In genomic region chr6:28295326-28295725, GRCh38 we compare ENCODE assay signal across 32 cellular contexts. TPM values are rescaled to one million over a fixed set of nuclear protein-coding genes. Genes with fewer than 3 reads are reported as not detected.
"Had no signal": no experiment of that assay in that cellular context is flagged by ENCODE, and none has a peak within 500 bp of the region (broad histone marks: within the 10 kb centered on the region; RNA-seq: fewer than 3 reads in every experiment).

No MANE protein-coding gene starts in this region.

- H3K27ac ChIP-seq: PC-9, SJSA1 had no signal

- H3K9me3 ChIP-seq: SJSA1, SK-N-SH had no signal

- DNase-seq: Karpas-422, MV-4-11, NCI-H1092, NCI-H1105, NCI-H1417 treated with DMSO at 0.1 percent for 48 hours, NCI-H1436 treated with DMSO at 0.1 percent for 48 hours, NCI-H1694 treated with DMSO at 0.1 percent for 48 hours, NCI-H187 treated with DMSO at 0.1 percent for 48 hours, NCI-H2029, NCI-H2081, NCI-H2171, NCI-H226, NCI-H446 treated with DMSO at 0.1 percent for 48 hours, NCI-H510A, NCI-H524, NCI-H526, NCI-H69, NCI-H748 treated with DMSO at 0.1 percent for 48 hours, NCI-H82, PC-9, Right ventricle myocardium superior, SHP77 treated with DMSO at 0.1 percent for 48 hours, SK-N-SH, SW 1271, T-helper 1 cell had no signal

- H2AFZ ChIP-seq: PC-9 had no signal

- ATAC-seq: Panc1 had no signal

- H3K4me3 ChIP-seq: PC-9, SJSA1 had no signal

- FAIRE-seq: RCC 7860 had no signal

- H3K9ac ChIP-seq: SK-N-SH had no signal

- H3K4me1 ChIP-seq: SJSA1 had no signal

- H3K4me2 ChIP-seq: PC-9, SK-N-SH had no signal

- H3K27me3 ChIP-seq: SJSA1 had no signal

RNA-seq across cellular contexts. Expression of gene NKAPL, which starts 36.2 kb away (rescaled TPM):
- total RNA-seq: LHCN-M2, MCF 10A, OCI-LY7, PC-9, RPMI7951, SJSA1 had no signal
- polyA plus RNA-seq: SK-N-SH had no signal

RNA-seq across cellular contexts. Expression of gene ZSCAN31, which starts 40.6 kb away (rescaled TPM):
- total RNA-seq: OCI-LY7 had no signal
